ENCODE assay signal across 17 cellular contexts in the genomic region with DNA sequence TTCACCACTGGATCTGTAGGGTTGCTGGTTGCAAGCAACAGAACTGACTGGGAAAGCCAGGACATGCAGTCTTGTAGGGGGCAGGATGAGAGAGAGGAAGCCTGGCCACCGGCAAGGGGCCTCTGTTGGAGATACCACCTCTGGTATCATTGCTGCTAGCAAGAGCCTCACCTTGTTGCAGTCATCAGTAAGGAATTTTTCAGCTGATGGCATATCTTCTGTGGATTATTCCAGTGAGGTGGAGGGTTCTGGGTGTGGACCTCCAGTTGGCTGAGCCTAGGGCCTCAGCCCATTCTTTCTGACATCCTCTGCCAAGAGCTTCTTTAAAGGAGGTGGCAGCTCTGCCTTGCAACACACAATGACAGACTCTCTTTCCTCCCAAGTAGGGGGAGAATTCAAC.
DNase-seq lines count a peak whose midpoint lies in the region; ATAC-seq, FAIRE-seq and TF ChIP-seq lines count a peak whose summit lies in the region.
"Had no signal": no experiment of that assay in that cellular context is flagged by ENCODE, and none has a peak within 500 bp of the region (broad histone marks: within the 10 kb centered on the region; RNA-seq: fewer than 3 reads in every experiment).

No MANE protein-coding gene starts in this region.

- peaks cover 0 to 4% of the 10 kb centered on the region in 2 donors for H3K4me1 Mint-ChIP-seq in stimulated activated naive B cell treated with anti-CD40 and anti-IgM and Interleukin-4, amounts not matched to agents 10 μg/mL and 1 μg/mL and 100 μg/mL, for 72 hours

- DNase-seq in PC-9 (peak; percentile 54 to 83), bronchial epithelial cell (ENCODE audit: low read depth) (peak; percentile 53), keratinocyte (ENCODE audit: low read depth, low spot score) (peak; percentile 73), ovary (no peak)
- DNase-seq in activated CD4-positive, alpha-beta T cell treated with anti-CD3 and anti-CD28 coated beads, Interleukin-2, amount 50 U/mL, for 1 hour = no peak
- DNase-seq in stimulated activated naive B cell treated with anti-CD40 and anti-IgM and Interleukin-4, amounts not matched to agents 10 μg/mL and 1 μg/mL and 100 μg/mL, for 72 hours = no peak
- DNase-seq: BE2C; CD4-positive, alpha-beta memory T cell; DMS79; GM23248 had no signal

- TF ChIP-seq CTCF in PC-9 (conservative IDR thresholded peaks at IDR 0.05) = no peak
- no peak for TF ChIP-seq CTCF in bronchial epithelial cell (IDR thresholded peaks at IDR 0.05; ENCODE audit: insufficient read depth, low read length, severe bottlenecking)
- TF ChIP-seq CTCF in keratinocyte (optimal IDR thresholded peaks at IDR 0.05 in 1 of 3, IDR thresholded peaks at IDR 0.05 in 1 of 3, conservative IDR thresholded peaks at IDR 0.05 in 1 of 3; ENCODE audit: extremely low read depth in 1 of 3, insufficient read depth in 2 of 3, low read length in 3 of 3) = no peak
- TF ChIP-seq CTCF in ovary (IDR thresholded peaks at IDR 0.05) = no peak

- dilution Hi-C loops in keratinocyte (cut with MboI; ENCODE audit: extremely low pct_ligation_motif_present, low sequenced_read_pairs) = no loop called here

- TF ChIP-seq EP300 in ovary (IDR thresholded peaks at IDR 0.05) = no peak

- no TSS peak for BruUV-seq in PC-9 (replicated peaks; lab: Mats Ljungman, UMichigan)

- peaks cover 6% of the 10 kb centered on the region for H3F3A ChIP-seq in PC-9 (ENCODE audit: insufficient read depth, low read depth)

- WGBS in ovary, 3 donors = 72 to 81% (median 80%) methylated on average over 1 of the region's 1 CpG

- H3K9ac ChIP-seq in keratinocyte (ENCODE audit: control insufficient read depth, extremely low read depth, insufficient read depth, low read length) = peak overlapping the region; percentile 19
- H3K9ac ChIP-seq: GM23248 had no signal

- H3K9me2 ChIP-seq in PC-9 (ENCODE audit: insufficient read depth) = no peaks in the 10 kb centered on the region

- no peak overlapping the region for H3K27ac Mint-ChIP-seq in stimulated activated naive B cell treated with anti-CD40 and anti-IgM and Interleukin-4, amounts not matched to agents 10 μg/mL and 1 μg/mL and 100 μg/mL, for 72 hours
- H3K27ac Mint-ChIP-seq: CD4-positive, alpha-beta memory T cell had no signal

- H3K36me3 ChIP-seq in PC-9 (ENCODE audit: low read depth) = no peaks in the 10 kb centered on the region
- H3K36me3 ChIP-seq in bronchial epithelial cell (ENCODE audit: control insufficient read depth, insufficient read depth, low read length) = no peaks in the 10 kb centered on the region
- no peaks in the 10 kb centered on the region for H3K36me3 ChIP-seq in keratinocyte (ENCODE audit: control insufficient read depth in 2 of 2, extremely low read depth in 1 of 2, insufficient read depth in 2 of 2, low read length in 2 of 2)
- no peaks in the 10 kb centered on the region for H3K36me3 ChIP-seq in ovary
- H3K36me3 ChIP-seq: BE2C had no signal

- intact Hi-C loops in PC-9 (cut with micrococcal nuclease; ENCODE audit: unreplicated experiment) (loop anchor here (10.0 kb wide), 1 partner anchor 508 kb away; a partner anchor contains a TSS), ovary (cut with DNase I) (no loop called here)

- no peaks in the 10 kb centered on the region for H3K27me3 Mint-ChIP-seq in stimulated activated naive B cell treated with anti-CD40 and anti-IgM and Interleukin-4, amounts not matched to agents 10 μg/mL and 1 μg/mL and 100 μg/mL, for 72 hours

- H3K9me3 Mint-ChIP-seq in stimulated activated naive B cell treated with anti-CD40 and anti-IgM and Interleukin-4, amounts not matched to agents 10 μg/mL and 1 μg/mL and 100 μg/mL, for 72 hours = peaks cover 6 to 7% of the 10 kb centered on the region in 2 donors

- H3K9me1 ChIP-seq in keratinocyte (ENCODE audit: control insufficient read depth, extremely low read depth, insufficient read depth, low read length) = no peaks in the 10 kb centered on the region

- H3K36me3 Mint-ChIP-seq in stimulated activated naive B cell treated with anti-CD40 and anti-IgM and Interleukin-4, amounts not matched to agents 10 μg/mL and 1 μg/mL and 100 μg/mL, for 72 hours = no peaks in the 10 kb centered on the region

- no peak for TF ChIP-seq POLR2A in ovary (IDR thresholded peaks at IDR 0.05)

- H3K27me3 ChIP-seq in PC-9 (ENCODE audit: insufficient read depth, low read depth) = no peaks in the 10 kb centered on the region
- H3K27me3 ChIP-seq in bronchial epithelial cell (ENCODE audit: control insufficient read depth, insufficient read depth, low read length) = no peaks in the 10 kb centered on the region
- no peaks in the 10 kb centered on the region for H3K27me3 ChIP-seq in keratinocyte (ENCODE audit: control insufficient read depth, extremely low read depth, insufficient read depth, low read length)
- H3K27me3 ChIP-seq in ovary = no peaks in the 10 kb centered on the region
- H3K27me3 ChIP-seq: BE2C had no signal

- no peak overlapping the region for H3K4me3 ChIP-seq in PC-9
- no peak overlapping the region for H3K4me3 ChIP-seq in bronchial epithelial cell (ENCODE audit: low read depth, low read length)
- H3K4me3 ChIP-seq in keratinocyte (ENCODE audit: control insufficient read depth in 2 of 3, extremely low read depth in 1 of 3, insufficient read depth in 2 of 3, low read depth in 1 of 3, low read length in 3 of 3) = no peak overlapping the region
- H3K4me3 ChIP-seq in ovary = no peak overlapping the region
- H3K4me3 ChIP-seq: A549, GM12878, GM23248 had no signal

- H4K20me1 ChIP-seq in PC-9 (ENCODE audit: insufficient read depth) (no peaks in the 10 kb centered on the region), keratinocyte (ENCODE audit: control insufficient read depth, extremely low read depth, insufficient read depth, low read length) (no peaks in the 10 kb centered on the region)

- peak; percentile 23 for FAIRE-seq in bronchial epithelial cell (lab: Jason Lieb, UNC)
- FAIRE-seq in keratinocyte (lab: Jason Lieb, UNC) = peak; percentile 89
- FAIRE-seq: GM12878, GM18507, H54 had no signal

- peaks cover 3% of the 10 kb centered on the region; the same call in 1 of the 2 replicates for H3K9me3 ChIP-seq in PC-9 (ENCODE audit: insufficient read depth, low read depth)
- H3K9me3 ChIP-seq in keratinocyte (ENCODE audit: control insufficient read depth, low read depth, low read length) = peaks cover 4% of the 10 kb centered on the region
- H3K9me3 ChIP-seq in ovary = no peaks in the 10 kb centered on the region
- H3K9me3 ChIP-seq: BE2C had no signal

- H3K27ac ChIP-seq in PC-9 = peak overlapping the region; percentile 75
- peak overlapping the region; percentile 75 for H3K27ac ChIP-seq in keratinocyte (ENCODE audit: control insufficient read depth, insufficient read depth, low read length)
- no peak overlapping the region for H3K27ac ChIP-seq in ovary
- H3K27ac ChIP-seq: A549, C4-2B, GM23248, HL-60 had no signal

- ATAC-seq in GM21529 (IDR thresholded peaks at IDR 0.05; ENCODE audit: unreplicated experiment) = no peak
- no peak for ATAC-seq in stimulated activated naive B cell treated with anti-CD40 and anti-IgM and Interleukin-4, amounts not matched to agents 10 μg/mL and 1 μg/mL and 100 μg/mL, for 72 hours (replicated peaks)
- ATAC-seq: A549, GM12878 had no signal

- peak overlapping the region; percentile 34 for H3K4me2 ChIP-seq in PC-9
- peak overlapping the region; percentile 48 for H3K4me2 ChIP-seq in keratinocyte (ENCODE audit: control insufficient read depth, extremely low read depth, insufficient read depth, low read depth, low read length)
- H3K4me2 ChIP-seq: A549 had no signal

- CTCF ChIA-PET in PC-9 (lab: Charles Lee) = interaction anchor here (0.8 kb wide), 1 partner anchor 39 kb away, joined by 3 read pairs; no protein-coding TSS in a partner anchor

- H3K4me3 Mint-ChIP-seq in stimulated activated naive B cell treated with anti-CD40 and anti-IgM and Interleukin-4, amounts not matched to agents 10 μg/mL and 1 μg/mL and 100 μg/mL, for 72 hours = no peak overlapping the region
- H3K4me3 Mint-ChIP-seq: CD4-positive, alpha-beta memory T cell had no signal

- POLR2A ChIA-PET in PC-9 (lab: Charles Lee; ENCODE audit: unreplicated experiment) = interaction anchor here (0.6 to 0.9 kb wide), 4 partner anchors 125 to 503 kb away, joined by 3 to 5 read pairs (median 4); no protein-coding TSS in a partner anchor

- H3K4me1 ChIP-seq in PC-9 (replicated peaks; ENCODE audit: insufficient read depth) (peaks cover 43% of the 10 kb centered on the region), keratinocyte (ENCODE audit: control insufficient read depth, extremely low read depth, insufficient read depth, low read length) (peaks cover 27% of the 10 kb centered on the region), ovary (ENCODE audit: insufficient read depth) (no peaks in the 10 kb centered on the region)
- H3K4me1 ChIP-seq: A549 had no signal

- H2AFZ ChIP-seq in PC-9 (no peak overlapping the region), keratinocyte (ENCODE audit: control insufficient read depth, low read length) (peak overlapping the region; percentile 39)
- H2AFZ ChIP-seq: GM23248 had no signal

- no peaks in the 10 kb centered on the region for H3K79me2 ChIP-seq in PC-9 (ENCODE audit: low read depth)
- no peaks in the 10 kb centered on the region for H3K79me2 ChIP-seq in keratinocyte (ENCODE audit: control insufficient read depth, insufficient read depth, low read length)

Comparison
In these comparisons a context has a peak if more than half of its experiments do, and no peak if none do; other contexts are left out.
1. DNase-seq: peak in PC-9 (2 of 2), bronchial epithelial cell (single experiment) and keratinocyte (single experiment); none in activated CD4-positive, alpha-beta T cell treated with anti-CD3 and anti-CD28 coated beads, Interleukin-2, amount 50 U/mL, for 1 hour (single experiment), ovary (0 of 5) and stimulated activated naive B cell treated with anti-CD40 and anti-IgM and Interleukin-4, amounts not matched to agents 10 μg/mL and 1 μg/mL and 100 μg/mL, for 72 hours (single experiment).
2. H3K27ac ChIP-seq: peak in PC-9 (single experiment) and keratinocyte (single experiment); none in ovary (0 of 2).